ENCODE assay signal across 8 cellular contexts in the genomic region with DNA sequence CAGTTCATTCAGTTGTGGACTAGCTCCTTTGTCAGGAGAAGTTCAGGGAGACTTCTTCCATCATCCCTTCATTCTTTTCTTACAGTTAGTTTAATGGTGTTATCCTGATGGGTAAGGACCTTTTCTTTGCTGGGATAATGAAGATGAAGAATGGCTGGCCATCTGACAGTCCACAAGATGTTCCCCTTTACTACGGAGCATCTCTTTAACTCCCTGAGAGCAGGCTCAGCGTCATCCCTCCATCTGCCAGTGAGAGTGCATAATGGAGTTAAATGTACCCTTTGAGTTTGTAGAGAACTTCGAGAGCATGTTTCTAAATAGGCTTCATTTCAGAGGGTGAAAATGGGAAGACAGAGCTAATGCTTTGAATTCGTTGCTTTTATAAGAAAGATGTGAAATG. TPM values are rescaled to one million over a fixed set of nuclear protein-coding genes. Genes with fewer than 3 reads are reported as not detected.
DNase-seq lines count a peak whose midpoint lies in the region; ATAC-seq, FAIRE-seq and TF ChIP-seq lines count a peak whose summit lies in the region.

No MANE protein-coding gene starts in this region.

- no peaks in the 10 kb centered on the region for H3F3A ChIP-seq in OCI-LY1 (ENCODE audit: insufficient read depth, low read length)

- no peaks in the 10 kb centered on the region for H3K9me2 ChIP-seq in OCI-LY1 (ENCODE audit: low read depth, low read length)

- H3K4me3 ChIP-seq in A549 (peak overlapping the region; percentile 90), OCI-LY1 (ENCODE audit: low read depth, low read length, poor library complexity, severe bottlenecking) (peak overlapping the region; percentile 82), mononuclear cell (ENCODE audit: low read length) (peak overlapping the region; percentile 96)

- CTCF ChIA-PET in A549 (lab: Yijun Ruan, JAX), result interaction anchor here (0.6 to 3.1 kb wide), 4 partner anchors 26 to 172 kb away, joined by 3 to 13 read pairs (median 3); no protein-coding TSS in a partner anchor

- DNase-seq in A549 (ENCODE audit: low read depth in 1 of 2, low spot score in 1 of 2) (peak in 1 of 2 experiments; percentile 21), GM03348 (ENCODE audit: low spot score) (peak; percentile 37), cerebellum (ENCODE audit: low spot score) (peak; percentile 28), NCI-H146 treated with DMSO at 0.1 percent for 48 hours (lab: John Stamatoyannopoulos, UW; ENCODE audit: unreplicated experiment) (no peak)
- no peak for DNase-seq in activated CD4-positive, CD25-positive, alpha-beta regulatory T cell treated with anti-CD3 and anti-CD28 coated beads, Interleukin-2, amount 50 U/mL, for 72 hours

- no peaks in the 10 kb centered on the region for H3K9me3 ChIP-seq in A549
- H3K9me3 ChIP-seq in OCI-LY1 (ENCODE audit: low read length), result no peaks in the 10 kb centered on the region
- H3K9me3 ChIP-seq in mononuclear cell (ENCODE audit: low read depth, low read length), result no peaks in the 10 kb centered on the region

- peaks cover 66% of the 10 kb centered on the region for H3K79me2 ChIP-seq in OCI-LY1 (ENCODE audit: insufficient read depth, low read length)

- H2AFZ ChIP-seq in OCI-LY1 (ENCODE audit: low read length), result no peak overlapping the region

- under 1% methylated on average over 4 of the region's 4 CpGs for WGBS in A549 (ENCODE audit: missing lambda C conversion rate)

- peaks cover 31% of the 10 kb centered on the region for H3K4me1 ChIP-seq in A549
- H3K4me1 ChIP-seq in OCI-LY1 (ENCODE audit: insufficient read depth, low read length, severe bottlenecking), result peaks cover 51% of the 10 kb centered on the region
- peaks cover 57% of the 10 kb centered on the region for H3K4me1 ChIP-seq in mononuclear cell (ENCODE audit: insufficient read depth, low read length)

- TF ChIP-seq CTCF in A549 (IDR thresholded peaks at IDR 0.05) (no peak), OCI-LY1 (IDR thresholded peaks at IDR 0.05; ENCODE audit: low read length) (no peak)

- FAIRE-seq in A549 (lab: Jason Lieb, UNC), result no peak

- ATAC-seq in A549, result no peak
- no peak for ATAC-seq in HG03175 (IDR thresholded peaks at IDR 0.05; ENCODE audit: unreplicated experiment)

- no peak for TF ChIP-seq RAD21 in A549 (conservative IDR thresholded peaks at IDR 0.05 in 1 of 2, IDR thresholded peaks at IDR 0.05 in 1 of 2)

- H3K9ac ChIP-seq in OCI-LY1 (ENCODE audit: low read length), result peak overlapping the region; percentile 86

- TF ChIP-seq EP300 in A549 (IDR thresholded peaks at IDR 0.05), result no peak

- POLR2A ChIA-PET in A549 (lab: Yijun Ruan, JAX), result interaction anchor here (0.6 to 4.6 kb wide), 3 partner anchors 72 to 142 kb away, joined by 7 to 32 read pairs (median 26); partner anchors contain the start of gene RBX1

- H4K20me1 ChIP-seq in OCI-LY1 (ENCODE audit: insufficient read depth, low read length), result no peaks in the 10 kb centered on the region

- H3K27ac ChIP-seq in A549, result peak overlapping the region; percentile 99 to 100; a peak in 2 of 6 replicates
- no peak overlapping the region for H3K27ac ChIP-seq in OCI-LY1 (ENCODE audit: low read depth, low read length, poor library complexity, severe bottlenecking)

- H3K27me3 ChIP-seq in OCI-LY1 (ENCODE audit: insufficient read depth, low read length) (no peaks in the 10 kb centered on the region), mononuclear cell (ENCODE audit: insufficient read depth, low read length) (no peaks in the 10 kb centered on the region)

- H3K4me2 ChIP-seq in A549 (peak overlapping the region; percentile 88), OCI-LY1 (ENCODE audit: low read length) (peak overlapping the region; percentile 75)

- no peak for TF ChIP-seq POLR2A in A549 (IDR thresholded peaks at IDR 0.05; ENCODE audit: low read length)

- H3K36me3 ChIP-seq in OCI-LY1 (ENCODE audit: insufficient read depth, low read length), result peaks cover 14% of the 10 kb centered on the region

TF ChIP-seq in A549, 52 proteins besides CTCF, POLR2A, EP300 and RAD21:
- no peak for TF ChIP-seq HOXB5 (CRISPR knock-in tag; IDR thresholded peaks at IDR 0.05)
- TF ChIP-seq HOXA7 (CRISPR knock-in tag; IDR thresholded peaks at IDR 0.05), result no peak
- TF ChIP-seq ZFP36 (IDR thresholded peaks at IDR 0.05; ENCODE audit: borderline replicate concordance, partially characterized antibody), result no peak
- TF ChIP-seq HOXB13 (CRISPR knock-in tag; IDR thresholded peaks at IDR 0.05; ENCODE audit: low read depth), result no peak
- TF ChIP-seq MAX (IDR thresholded peaks at IDR 0.05), result no peak
- TF ChIP-seq HMGXB4 (CRISPR knock-in tag; IDR thresholded peaks at IDR 0.05; ENCODE audit: borderline replicate concordance), result no peak

RNA-seq across cellular contexts. Expression of gene EP300, which starts 1.6 kb away (rescaled TPM):
- polyA plus RNA-seq in A549 (2011; rRNA removed), result 18.2 and 45.4 TPM in 2 replicates
- 10.4 and 14.3 TPM in 2 replicates for polyA plus RNA-seq in A549 (2012; cell fraction: cytosol; rRNA removed)
- 27.2 and 32.8 TPM in 2 replicates for polyA plus RNA-seq in A549 (2012; cell fraction: nucleus; rRNA removed)
- polyA plus RNA-seq in A549 (2017; fragmentation: RNase III; extraction: RNeasy Plus Mini Kit Qiagen cat#74134 plus additional on column Dnase treatment), result 15.5 to 19.5 TPM (median 16.6 TPM) in 3 replicates
- 53.9 and 70.3 TPM in 2 replicates for polyA minus RNA-seq in A549 (2011; rRNA and poly(A)+ RNA removed)
- total RNA-seq in cerebellum, result 95.4 TPM
- 202 TPM for total RNA-seq in mononuclear cell

Comparison
In these comparisons a context has a peak if more than half of its experiments do, and no peak if none do; other contexts are left out.
1. DNase-seq: peak in GM03348 (single experiment) and cerebellum (single experiment); none in activated CD4-positive, CD25-positive, alpha-beta regulatory T cell treated with anti-CD3 and anti-CD28 coated beads, Interleukin-2, amount 50 U/mL, for 72 hours (single experiment) and NCI-H146 treated with DMSO at 0.1 percent for 48 hours (single experiment).
2. Peak in every context shown above with its lines, with median percentiles within 50 percentile points of each other: H3K4me3 ChIP-seq.